ENCODE assay signal across 21 cellular contexts in genomic region chr13:47000166-47000565, GRCh38.
DNase-seq lines count a peak whose midpoint lies in the region; ATAC-seq, FAIRE-seq and TF ChIP-seq lines count a peak whose summit lies in the region.
"Had no signal": no experiment of that assay in that cellular context is flagged by ENCODE, and none has a peak within 500 bp of the region (broad histone marks: within the 10 kb centered on the region; RNA-seq: fewer than 3 reads in every experiment).

No MANE protein-coding gene starts in this region.

- no peak overlapping the region for H2AFZ ChIP-seq in MM.1S (ENCODE audit: low read length)

- H3K4me2 ChIP-seq in MM.1S (ENCODE audit: low read depth, low read length), result no peak overlapping the region

- no peak overlapping the region for H3K4me3 Mint-ChIP-seq in MCF 10A (ENCODE audit: unreplicated experiment)
- H3K4me3 Mint-ChIP-seq: CD14-positive monocyte had no signal

- intact Hi-C loops in MCF 10A (cut with micrococcal nuclease), result no loop called here
- intact Hi-C loops in breast epithelium (cut with DNase I; ENCODE audit: low total_unique reads), result no loop called here
- intact Hi-C loops in cardiac septum (cut with DNase I), result no loop called here

- no peaks in the 10 kb centered on the region for H3K79me2 ChIP-seq in MM.1S (ENCODE audit: low read length)

- H3K27me3 Mint-ChIP-seq in MCF 10A (ENCODE audit: insufficient read depth, unreplicated experiment), result peaks cover 10% of the 10 kb centered on the region

- FAIRE-seq in bronchial epithelial cell (lab: Jason Lieb, UNC), result no peak
- FAIRE-seq: A204.1, GM12892, RCC 7860 had no signal

- H3K36me3 ChIP-seq in breast epithelium, result no peaks in the 10 kb centered on the region
- H3K36me3 ChIP-seq in bronchial epithelial cell (ENCODE audit: control insufficient read depth, insufficient read depth, low read length), result no peaks in the 10 kb centered on the region
- no peaks in the 10 kb centered on the region for H3K36me3 ChIP-seq in MM.1S (replicated peaks; ENCODE audit: insufficient read depth, low read length)

- H3K27me3 ChIP-seq in breast epithelium (no peaks in the 10 kb centered on the region), bronchial epithelial cell (ENCODE audit: control insufficient read depth, insufficient read depth, low read length) (no peaks in the 10 kb centered on the region), MM.1S (replicated peaks; ENCODE audit: insufficient read depth, low read length) (no peaks in the 10 kb centered on the region)

- no peak for TF ChIP-seq POLR2A in breast epithelium (IDR thresholded peaks at IDR 0.05)

- ATAC-seq in GM18870 (IDR thresholded peaks at IDR 0.05; ENCODE audit: unreplicated experiment), result no peak

- no peak overlapping the region for H3K9ac ChIP-seq in MM.1S (ENCODE audit: low read length)

- CTCF ChIA-PET in MCF 10A (lab: Yijun Ruan, JAX), result interaction anchor here (0.5 to 1.2 kb wide), 5 partner anchors 8 to 183 kb away, joined by 3 to 5 read pairs (median 3); no protein-coding TSS in a partner anchor

- no peaks in the 10 kb centered on the region for H3K9me3 Mint-ChIP-seq in MCF 10A (ENCODE audit: unreplicated experiment)

- BruUV-seq in MCF 10A (replicated peaks; lab: Mats Ljungman, UMichigan), result no TSS peak

- H3F3A ChIP-seq in MM.1S (ENCODE audit: insufficient read depth, low read length), result peaks cover 2% of the 10 kb centered on the region; the same call in 1 of the 2 replicates

- POLR2A ChIA-PET in MCF 10A (lab: Yijun Ruan, JAX), result no interaction called here

- no peaks in the 10 kb centered on the region for H3K36me3 Mint-ChIP-seq in MCF 10A (ENCODE audit: insufficient read depth, unreplicated experiment)
- H3K36me3 Mint-ChIP-seq: CD14-positive monocyte had no signal

- TF ChIP-seq CTCF in MCF 10A (IDR thresholded peaks at IDR 0.05; ENCODE audit: unreplicated experiment) (no peak), breast epithelium (IDR thresholded peaks at IDR 0.05) (no peak), bronchial epithelial cell (IDR thresholded peaks at IDR 0.05; ENCODE audit: insufficient read depth, low read length, severe bottlenecking) (no peak), MM.1S (IDR thresholded peaks at IDR 0.05; ENCODE audit: low read length) (no peak)

- H3K4me1 ChIP-seq in breast epithelium (no peaks in the 10 kb centered on the region), MM.1S (ENCODE audit: low read length) (peaks cover 4% of the 10 kb centered on the region; the same call in 1 of the 2 replicates)

- H3K9me3 ChIP-seq in breast epithelium (no peaks in the 10 kb centered on the region), MM.1S (replicated peaks; ENCODE audit: insufficient read depth, low read length) (no peaks in the 10 kb centered on the region)

- no peak overlapping the region for H3K27ac Mint-ChIP-seq in MCF 10A (ENCODE audit: low read depth, unreplicated experiment)
- H3K27ac Mint-ChIP-seq: CD14-positive monocyte had no signal

- no peaks in the 10 kb centered on the region for H4K20me1 ChIP-seq in MM.1S (ENCODE audit: insufficient read depth, low read length)

- no peaks in the 10 kb centered on the region for H3K4me1 Mint-ChIP-seq in MCF 10A (ENCODE audit: insufficient read depth, unreplicated experiment)

- no peaks in the 10 kb centered on the region for H3K9me2 ChIP-seq in MM.1S (replicated peaks; ENCODE audit: insufficient read depth, low read length)

- H3K4me3 ChIP-seq in breast epithelium (no peak overlapping the region), bronchial epithelial cell (ENCODE audit: low read depth, low read length) (no peak overlapping the region), MM.1S (ENCODE audit: low read length) (no peak overlapping the region)

- peak; percentile 11 for DNase-seq in MCF 10A (ENCODE audit: unreplicated experiment)
- DNase-seq in breast epithelium (ENCODE audit: low spot score in 2 of 2), result no peak
- DNase-seq in NCI-H748 treated with DMSO at 0.1 percent for 48 hours (lab: John Stamatoyannopoulos, UW), result peak; percentile 8
- DNase-seq in bronchial epithelial cell (ENCODE audit: low read depth), result peak; percentile 42
- no peak for DNase-seq in activated CD8-positive, alpha-beta memory T cell treated with anti-CD3 and anti-CD28 coated beads, Interleukin-2, amount 50 U/mL, for 48 hours
- no peak for DNase-seq in MM.1S
- DNase-seq in cardiac septum (ENCODE audit: low spot score), result no peak
- DNase-seq: COR-L47, DMS153, H7, Karpas-422, MV-4-11, NCI-H1436 treated with DMSO at 0.1 percent for 48 hours, NCI-H2081 treated with DMSO at 0.1 percent for 48 hours, NCI-H446, NCI-H774 had no signal

- no peak overlapping the region for H3K27ac ChIP-seq in breast epithelium
- no peak overlapping the region for H3K27ac ChIP-seq in MM.1S (ENCODE audit: low read length)

Comparison
In these comparisons a context has a peak if more than half of its experiments do, and no peak if none do; other contexts are left out.
1. DNase-seq: peak in MCF 10A (single experiment), NCI-H748 treated with DMSO at 0.1 percent for 48 hours (single experiment) and bronchial epithelial cell (single experiment); none in breast epithelium (0 of 2), activated CD8-positive, alpha-beta memory T cell treated with anti-CD3 and anti-CD28 coated beads, Interleukin-2, amount 50 U/mL, for 48 hours (single experiment), MM.1S (single experiment) and cardiac septum (single experiment).